Comparison of ENCODE assay signal across 8 cellular contexts in genomic region chr5:171387255-171387969, GRCh38. TPM values are rescaled to one million over a fixed set of nuclear protein-coding genes. Genes with fewer than 3 reads are reported as not detected.
DNase-seq lines count a peak whose midpoint lies in the region; ATAC-seq, FAIRE-seq and TF ChIP-seq lines count a peak whose summit lies in the region.

A gene with protein sequence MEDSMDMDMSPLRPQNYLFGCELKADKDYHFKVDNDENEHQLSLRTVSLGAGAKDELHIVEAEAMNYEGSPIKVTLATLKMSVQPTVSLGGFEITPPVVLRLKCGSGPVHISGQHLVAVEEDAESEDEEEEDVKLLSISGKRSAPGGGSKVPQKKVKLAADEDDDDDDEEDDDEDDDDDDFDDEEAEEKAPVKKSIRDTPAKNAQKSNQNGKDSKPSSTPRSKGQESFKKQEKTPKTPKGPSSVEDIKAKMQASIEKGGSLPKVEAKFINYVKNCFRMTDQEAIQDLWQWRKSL (plus strand): TSS chr5:171387849. CDS start chr5:171387949, 100 bp downstream.

- peak within 1 kb of the TSS; percentile 95 for H3K27ac Mint-ChIP-seq in memory B cell

- no peaks in the 10 kb centered on the region for H3K9me3 ChIP-seq in H1 (ENCODE audit: insufficient read depth in 2 of 2, low read depth in 1 of 2, low read length in 1 of 2)

- peaks cover 6% of the 10 kb centered on the region for H3K36me3 Mint-ChIP-seq in memory B cell

- H3K27me3 Mint-ChIP-seq in memory B cell: no peaks in the 10 kb centered on the region

- peak within 1 kb of the TSS; percentile 100 for H4K8ac ChIP-seq in H1 (ENCODE audit: extremely low read depth, insufficient read depth, low read length)

- H3K14ac ChIP-seq in H1 (ENCODE audit: insufficient read length): no peak within 1 kb of the TSS

- H2BK120ac ChIP-seq in H1 (replicated peaks; ENCODE audit: low read depth, low read length): no peak within 1 kb of the TSS

- peaks cover 34 to 36% of the 10 kb centered on the region in 2 experiments for H4K20me1 ChIP-seq in H1 (replicated peaks in 1 of 2; ENCODE audit: control insufficient read depth in 1 of 2, insufficient read depth in 2 of 2, low read length in 2 of 2)

- peak within 1 kb of the TSS; percentile 95 to 99 (median 99) for H3K9ac ChIP-seq in H1 (replicated peaks in 1 of 4; ENCODE audit: extremely low read depth in 1 of 4, low read depth in 3 of 4, low read length in 3 of 4)

- H3K79me1 ChIP-seq in H1 (ENCODE audit: low read depth, low read length): no peaks in the 10 kb centered on the region

- H3K4ac ChIP-seq in H1 (replicated peaks; ENCODE audit: insufficient read length, low read depth, low read length): peak within 1 kb of the TSS; percentile 94

- H2AK5ac ChIP-seq in H1 (ENCODE audit: low read depth, low read length): peak within 1 kb of the TSS; percentile 89; the same call in 1 of the 2 replicates

- H2AFZ ChIP-seq in H1 (ENCODE audit: low read length): peak within 1 kb of the TSS; percentile 41; the same call in 1 of the 2 replicates

- H3K4me1 Mint-ChIP-seq in memory B cell: peaks cover 32% of the 10 kb centered on the region

- H3K23me2 ChIP-seq in H1 (ENCODE audit: low read depth, low read length): peaks cover 2% of the 10 kb centered on the region; the same call in 1 of the 2 replicates

- no peaks in the 10 kb centered on the region for H3K27me3 ChIP-seq in H1 (replicated peaks in 1 of 4; ENCODE audit: control insufficient read depth in 3 of 4, extremely low read depth in 1 of 4, insufficient read depth in 3 of 4, low read length in 3 of 4)

- no peak for TF ChIP-seq CTCF in H1 (IDR thresholded peaks at IDR 0.05; ENCODE audit: control extremely low read depth in 1 of 3, insufficient read depth in 1 of 3, low read depth in 1 of 3, low read length in 3 of 3)

- H3K9me3 Mint-ChIP-seq in memory B cell: no peaks in the 10 kb centered on the region

- ATAC-seq in GM21367 (IDR thresholded peaks at IDR 0.05; ENCODE audit: unreplicated experiment) (peak; percentile 81), memory B cell (ENCODE audit: low read depth) (peak; percentile 82)

- POLR2A ChIA-PET in H1 (lab: Charles Lee; ENCODE audit: partially characterized antibody): interaction anchor here (0.7 to 20.7 kb wide), 42 partner anchors 10 to 756 kb away, joined by 3 to 626 read pairs (median 3); partner anchors contain the start of genes FBXW11, FGF18 and TLX3

- peak within 1 kb of the TSS; percentile 98 for H3K4me3 Mint-ChIP-seq in memory B cell

- no peak within 1 kb of the TSS for H3K23ac ChIP-seq in H1 (ENCODE audit: insufficient read length)

- H2BK15ac ChIP-seq in H1 (ENCODE audit: low read length): no peak within 1 kb of the TSS

- 1% methylated on average over 50 of the region's 60 CpGs; no CpG with 5 or more reads in 1 of the 2 experiments for WGBS in H1 (ENCODE audit: extremely low coverage in 1 of 2, insufficient coverage in 1 of 2, insufficient read length in 1 of 2, insufficient replicate concordance in 2 of 2, low coverage in 1 of 2, low lambda C conversion rate in 2 of 2, missing lambda C conversion rate in 1 of 2), 2 experiments

- H2BK20ac ChIP-seq in H1 (ENCODE audit: low read length): no peak within 1 kb of the TSS

- TF ChIP-seq EP300 in H1 (IDR thresholded peaks at IDR 0.05; ENCODE audit: borderline replicate concordance in 1 of 2, low read depth in 2 of 2, low read length in 2 of 2): peak in 1 of 2 experiments; percentile 30; a peak in 1 of 3 replicates

- H4K5ac ChIP-seq in H1 (ENCODE audit: insufficient read length, low read depth, low read length): peak within 1 kb of the TSS; percentile 95

- CTCF ChIA-PET in H1 (lab: Charles Lee; ENCODE audit: partially characterized antibody): interaction anchor here (0.9 to 1.6 kb wide), 3 partner anchors 12 to 22 kb away, joined by 3 to 5 read pairs (median 3); no protein-coding TSS in a partner anchor

- H2BK5ac ChIP-seq in H1 (ENCODE audit: low read depth, low read length): peak within 1 kb of the TSS; percentile 75

- H4K91ac ChIP-seq in H1 (replicated peaks; ENCODE audit: insufficient read length, low read length): peak within 1 kb of the TSS; percentile 98

- TF ChIP-seq RAD21 in H1 (IDR thresholded peaks at IDR 0.05 in 1 of 2, conservative IDR thresholded peaks at IDR 0.05 in 1 of 2; ENCODE audit: low read depth in 2 of 2, low read length in 2 of 2): no peak

- H3K27ac ChIP-seq in H1 (ENCODE audit: low read depth, low read length): peak within 1 kb of the TSS; percentile 96

- H2BK12ac ChIP-seq in H1 (ENCODE audit: low read depth, low read length): peak within 1 kb of the TSS; percentile 27; the same call in 1 of the 2 replicates

- FAIRE-seq in HTR-8/SVneo (lab: Jason Lieb, UNC) (peak; percentile 95), H1 (lab: Jason Lieb, UNC) (peak; percentile 48)

- peak within 1 kb of the TSS; percentile 76 to 89 for H3K4me2 ChIP-seq in H1 (ENCODE audit: insufficient read depth in 1 of 2, low read depth in 2 of 2, low read length in 2 of 2)

- H3K4me1 ChIP-seq in H1 (replicated peaks in 1 of 4; ENCODE audit: control insufficient read depth in 3 of 4, insufficient read depth in 4 of 4, low read length in 3 of 4): peaks cover 3 to 13% (median 5%) of the 10 kb centered on the region in 4 experiments; a peak in 6 of 7 replicates

- peak; percentile 97 to 98 for TF ChIP-seq POLR2A in H1 (IDR thresholded peaks at IDR 0.05; ENCODE audit: control extremely low read depth in 1 of 2, low read depth in 2 of 2, low read length in 2 of 2)

- peak within 1 kb of the TSS; percentile 89 to 97 (median 92) for H3K4me3 ChIP-seq in H1 (ENCODE audit: extremely low read depth in 1 of 4, insufficient read depth in 2 of 4, low read depth in 3 of 4, low read length in 4 of 4)

- DNase-seq in COLO829 (ENCODE audit: low spot score): peak; percentile 98
- DNase-seq in HTR-8/SVneo (ENCODE audit: insufficient read length, low spot score): peak; percentile 97
- DNase-seq in NOMO-1 treated with dmso at 0.1 percent for 144 hours (lab: John Stamatoyannopoulos, UW; ENCODE audit: unreplicated experiment): peak; percentile 98
- DNase-seq in activated CD8-positive, alpha-beta memory T cell treated with anti-CD3 and anti-CD28 coated beads for 48 hours (ENCODE audit: low read depth in 2 of 3, low spot score in 2 of 3): peak; percentile 81 to 95 (median 90)
- peak; percentile 95 to 99 for DNase-seq in H1 (ENCODE audit: low read depth in 1 of 2, low spot score in 2 of 2)
- DNase-seq in memory B cell (ENCODE audit: low spot score in 2 of 2): peak; percentile 92 to 97
- DNase-seq in stimulated activated CD8-positive, alpha-beta memory T cell treated with anti-CD3 and anti-CD28 coated beads, Interleukin-12 subunit alpha, Interleukin-12 subunit beta, amount 100 ng/mL, for 24 hours (ENCODE audit: extremely low read depth): peak; percentile 95

- peak within 1 kb of the TSS; percentile 96 for H3K56ac ChIP-seq in H1 (replicated peaks; ENCODE audit: insufficient read length, low read depth, low read length)

- peak within 1 kb of the TSS; percentile 95 for H3K18ac ChIP-seq in H1 (ENCODE audit: extremely low read depth, low read length)

- peaks cover 47 to 55% of the 10 kb centered on the region in 2 experiments for H3K79me2 ChIP-seq in H1 (ENCODE audit: control insufficient read depth in 1 of 2, insufficient read depth in 2 of 2, low read length in 2 of 2)

- H3K36me3 ChIP-seq in H1 (ENCODE audit: control insufficient read depth in 2 of 4, insufficient read depth in 4 of 4, low read length in 3 of 4): peaks cover 13 to 40% (median 31%) of the 10 kb centered on the region in 4 experiments

TF ChIP-seq in H1, 55 proteins besides CTCF, POLR2A, EP300 and RAD21 (continues in another document):
- TF ChIP-seq PHF8 (conservative IDR thresholded peaks at IDR 0.05; ENCODE audit: low read depth, low read length): peak; percentile 40
- TF ChIP-seq RFX5 (IDR thresholded peaks at IDR 0.05; ENCODE audit: borderline replicate concordance, low read depth, low read length): no peak
- TF ChIP-seq NRF1 (IDR thresholded peaks at IDR 0.05; ENCODE audit: low read depth, low read length): peak; percentile 77
- TF ChIP-seq SP4 (IDR thresholded peaks at IDR 0.05; ENCODE audit: low read length): no peak
- TF ChIP-seq HDAC6 (IDR thresholded peaks at IDR 0.05; ENCODE audit: low read depth, low read length): no peak
- no peak for TF ChIP-seq EZH2 (IDR thresholded peaks at IDR 0.05; ENCODE audit: low read depth, low read length, severe bottlenecking)
- no peak for TF ChIP-seq RNF2 (IDR thresholded peaks at IDR 0.05; ENCODE audit: borderline replicate concordance, low read depth, low read length, missing control alignments, poor library complexity, severe bottlenecking)
- peak; percentile 65 for TF ChIP-seq TAF7 (optimal IDR thresholded peaks at IDR 0.05; ENCODE audit: borderline replicate concordance, low read depth, low read length)
- TF ChIP-seq, protein P1, sequence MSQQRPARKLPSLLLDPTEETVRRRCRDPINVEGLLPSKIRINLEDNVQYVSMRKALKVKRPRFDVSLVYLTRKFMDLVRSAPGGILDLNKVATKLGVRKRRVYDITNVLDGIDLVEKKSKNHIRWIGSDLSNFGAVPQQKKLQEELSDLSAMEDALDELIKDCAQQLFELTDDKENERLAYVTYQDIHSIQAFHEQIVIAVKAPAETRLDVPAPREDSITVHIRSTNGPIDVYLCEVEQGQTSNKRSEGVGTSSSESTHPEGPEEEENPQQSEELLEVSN (IDR thresholded peaks at IDR 0.05): peak; percentile 89
- TF ChIP-seq, protein P2, sequence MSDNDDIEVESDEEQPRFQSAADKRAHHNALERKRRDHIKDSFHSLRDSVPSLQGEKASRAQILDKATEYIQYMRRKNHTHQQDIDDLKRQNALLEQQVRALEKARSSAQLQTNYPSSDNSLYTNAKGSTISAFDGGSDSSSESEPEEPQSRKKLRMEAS (IDR thresholded peaks at IDR 0.05): peak; percentile 82
- TF ChIP-seq CHD1 (IDR thresholded peaks at IDR 0.05; ENCODE audit: low read depth, low read length): no peak; the same call in none of the 2 replicates
- peak; percentile 92 for TF ChIP-seq POLR2AphosphoS5 (IDR thresholded peaks at IDR 0.05; ENCODE audit: low read depth, low read length)
- TF ChIP-seq, protein P3, sequence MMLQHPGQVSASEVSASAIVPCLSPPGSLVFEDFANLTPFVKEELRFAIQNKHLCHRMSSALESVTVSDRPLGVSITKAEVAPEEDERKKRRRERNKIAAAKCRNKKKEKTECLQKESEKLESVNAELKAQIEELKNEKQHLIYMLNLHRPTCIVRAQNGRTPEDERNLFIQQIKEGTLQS (IDR thresholded peaks at IDR 0.05; ENCODE audit: insufficient read depth, low read depth, low read length): no peak

RNA-seq across cellular contexts. Expression of the gene that starts here (rescaled TPM):
- 4,042 and 4,211 TPM in 2 replicates for total RNA-seq in H1 (2021; fragmentation: NEBNext Ultra II Directional; extraction: Animal tissue kit (Norgen Biotek cat#: 25700))
- polyA plus RNA-seq in H1 (2011; rRNA removed): 2,182 and 2,865 TPM in 2 replicates
- polyA plus RNA-seq in H1 (2011; cell fraction: cytosol; rRNA removed): 2,969 TPM
- 1,346 TPM for polyA plus RNA-seq in H1 (2011; cell fraction: nucleus; rRNA removed)
- 3,982 to 7,380 TPM (median 6,139 TPM) in 4 replicates for polyA plus RNA-seq in H1 (2012, experiment 1 of 2)
- polyA plus RNA-seq in H1 (2012, experiment 2 of 2): 312 TPM
- polyA plus RNA-seq in H1 (2013, experiment 1 of 2): 3,410 TPM
- polyA plus RNA-seq in H1 (2013, experiment 2 of 2): 3,424 TPM
- 2,157 and 2,667 TPM in 2 replicates for polyA minus RNA-seq in H1 (2011; rRNA and poly(A)+ RNA removed)
- 5,713 TPM for polyA minus RNA-seq in H1 (2011; cell fraction: cytosol; rRNA and poly(A)+ RNA removed)
- polyA minus RNA-seq in H1 (2011; cell fraction: nucleus; rRNA and poly(A)+ RNA removed): 2,033 TPM

Comparison
In these comparisons a context has a peak if more than half of its experiments do, and no peak if none do; other contexts are left out.
1. Peak in every context shown above with its lines: DNase-seq, ATAC-seq, H3K4me3 ChIP-seq and H3K27ac ChIP-seq.